ENCODE assay signal across 1 cellular context in genomic region chr9:126611188-126611587, GRCh38.
TF ChIP-seq lines count a peak whose summit lies in the region.

No MANE protein-coding gene starts in this region.

TF ChIP-seq in SK-N-SH treated with all-trans-retinoic acid at 6 μM for 48 hours, 23 proteins besides CTCF, POLR2A, EP300 and RAD21 (continued from another document):
- TF ChIP-seq ZNF70 (CRISPR knock-in tag; IDR thresholded peaks at IDR 0.05), result no peak
- no peak for TF ChIP-seq ZFP30 (CRISPR knock-in tag; IDR thresholded peaks at IDR 0.05)
- TF ChIP-seq CSRNP3 (CRISPR knock-in tag; IDR thresholded peaks at IDR 0.05), result no peak
- TF ChIP-seq PPARA (CRISPR knock-in tag; IDR thresholded peaks at IDR 0.05; ENCODE audit: borderline replicate concordance), result no peak
- TF ChIP-seq ARNTL (CRISPR knock-in tag; IDR thresholded peaks at IDR 0.05; ENCODE audit: borderline replicate concordance, low read depth), result no peak
- no peak for TF ChIP-seq ZNF8 (CRISPR knock-in tag; IDR thresholded peaks at IDR 0.05)
- no peak for TF ChIP-seq RARB (CRISPR knock-in tag; IDR thresholded peaks at IDR 0.05)
TF ChIP-seq in SK-N-SH treated with all-trans-retinoic acid at 6 μM for 48 hours: peak in this region for 0.
